Comparison of ENCODE assay signal across 8 cellular contexts in the genomic region with DNA sequence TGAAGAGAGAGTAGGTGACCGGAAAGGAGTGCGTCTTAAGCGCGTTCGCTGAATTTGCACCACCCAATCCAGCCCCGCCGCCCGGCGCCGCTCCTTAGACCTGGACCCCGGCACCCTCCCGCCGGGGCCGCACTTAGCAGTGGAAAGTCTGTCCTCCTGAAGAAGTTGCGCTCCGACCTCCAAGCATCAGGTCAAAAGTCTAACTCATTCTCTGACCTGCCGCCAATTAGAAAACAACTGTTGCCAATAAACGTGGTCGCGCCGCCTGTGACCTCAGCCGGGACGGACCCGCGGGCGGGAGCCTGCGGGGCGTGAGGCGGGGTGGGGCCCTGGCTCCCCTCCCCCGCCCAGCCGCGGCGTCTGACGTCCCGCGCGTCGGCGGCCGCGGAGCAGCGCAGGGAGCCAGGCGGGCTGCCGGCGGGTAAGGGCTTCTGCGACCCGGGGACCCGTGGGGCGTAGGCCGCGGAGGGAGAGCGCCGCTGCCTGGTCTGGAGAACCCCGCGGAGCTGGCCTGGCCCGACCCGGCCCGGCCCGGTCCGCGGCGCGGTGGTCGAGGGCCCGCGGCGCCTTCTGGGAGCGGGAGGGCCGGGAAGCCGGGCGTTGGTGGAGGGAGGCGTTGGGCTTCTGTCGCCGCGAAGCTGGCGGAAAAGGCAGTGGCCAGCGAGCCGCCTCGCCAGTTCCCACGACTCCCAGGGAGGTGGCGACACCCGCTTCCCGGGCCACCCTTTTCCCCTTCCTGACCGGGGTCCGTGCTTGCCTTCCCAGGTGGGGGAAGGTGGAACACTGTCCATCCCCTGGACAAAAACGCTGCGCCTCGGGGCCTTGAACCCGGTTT. TPM values are rescaled to one million over a fixed set of nuclear protein-coding genes. Genes with fewer than 3 reads are reported as not detected.
DNase-seq lines count a peak whose midpoint lies in the region; ATAC-seq and TF ChIP-seq lines count a peak whose summit lies in the region.

A gene with protein sequence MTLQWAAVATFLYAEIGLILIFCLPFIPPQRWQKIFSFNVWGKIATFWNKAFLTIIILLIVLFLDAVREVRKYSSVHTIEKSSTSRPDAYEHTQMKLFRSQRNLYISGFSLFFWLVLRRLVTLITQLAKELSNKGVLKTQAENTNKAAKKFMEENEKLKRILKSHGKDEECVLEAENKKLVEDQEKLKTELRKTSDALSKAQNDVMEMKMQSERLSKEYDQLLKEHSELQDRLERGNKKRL (plus strand): TSS at position 366 of the 835 bp plus-strand sequence. CDS start 527 bp downstream, outside the sequence.

- H4K5ac ChIP-seq in IMR-90 (ENCODE audit: low read depth, low read length): peak within 1 kb of the TSS; percentile 27

- peaks cover 18% of the 10 kb centered on the region for H3K4me1 Mint-ChIP-seq in nephron
- H3K4me1 Mint-ChIP-seq in stimulated activated naive CD8-positive, alpha-beta T cell treated with anti-CD3 and anti-CD28 coated beads, Interleukin-15, amount 100 ng/mL, for 72 hours: peaks cover 17% of the 10 kb centered on the region

- no peak for TF ChIP-seq RAD21 in IMR-90 (IDR thresholded peaks at IDR 0.05; ENCODE audit: low read length)

- intact Hi-C loops in IMR-90 (cut with micrococcal nuclease): loop anchor here (5.0 kb wide), 3 partner anchors 118 to 162 kb away; a partner anchor contains a TSS

- H2AK5ac ChIP-seq in IMR-90 (ENCODE audit: low read depth, low read length): peak within 1 kb of the TSS; percentile 80; the same call in 1 of the 2 replicates

- no peaks in the 10 kb centered on the region for H3K27me3 Mint-ChIP-seq in nephron (ENCODE audit: low read depth)
- H3K27me3 Mint-ChIP-seq in stimulated activated naive CD8-positive, alpha-beta T cell treated with anti-CD3 and anti-CD28 coated beads, Interleukin-15, amount 100 ng/mL, for 72 hours: no peaks in the 10 kb centered on the region

- peak within 1 kb of the TSS; percentile 97 for H2AFZ ChIP-seq in DND-41 (ENCODE audit: low read depth, low read length)
- H2AFZ ChIP-seq in IMR-90 (replicated peaks; ENCODE audit: low read length, poor library complexity): peak within 1 kb of the TSS; percentile 96

- H3K23ac ChIP-seq in IMR-90 (ENCODE audit: low read depth, low read length): peak within 1 kb of the TSS; percentile 95

- no peaks in the 10 kb centered on the region for H3K27me3 ChIP-seq in DND-41 (ENCODE audit: insufficient read depth, low read length, poor library complexity)
- H3K27me3 ChIP-seq in IMR-90 (ENCODE audit: control insufficient read depth, insufficient read depth, low read length): no peaks in the 10 kb centered on the region

- TF ChIP-seq POLR2A in IMR-90 (IDR thresholded peaks at IDR 0.05; ENCODE audit: low read depth, low read length): peak; percentile 80

- no TSS peak for BruUV-seq in IMR-90 (replicated peaks; lab: Mats Ljungman, UMichigan)

- DNase-seq in DND-41: peak; percentile 67
- peak; percentile 25 for DNase-seq in IMR-90
- no peak for DNase-seq in RWPE1 (ENCODE audit: low spot score)
- peak; percentile 45 for DNase-seq in activated effector memory CD4-positive, alpha-beta T cell treated with Interleukin-2 at 50 U/mL for 16 hours
- DNase-seq in fibroblast of the aortic adventitia (ENCODE audit: low read depth): peak; percentile 43
- DNase-seq in stimulated activated naive CD8-positive, alpha-beta T cell treated with anti-CD3 and anti-CD28 coated beads, Interleukin-15, amount 100 ng/mL, for 72 hours: peak; percentile 73 to 80

- H4K20me1 ChIP-seq in DND-41 (ENCODE audit: insufficient read depth, low read length) (no peaks in the 10 kb centered on the region), IMR-90 (ENCODE audit: insufficient read depth, low read length) (no peaks in the 10 kb centered on the region)

- H3K4me1 ChIP-seq in DND-41 (ENCODE audit: insufficient read depth, low read length): peaks cover 36% of the 10 kb centered on the region
- no peaks in the 10 kb centered on the region for H3K4me1 ChIP-seq in IMR-90 (ENCODE audit: control insufficient read depth, insufficient read depth, low read length)

- H3K79me2 ChIP-seq in DND-41 (ENCODE audit: insufficient read depth, low read length): peaks cover 31% of the 10 kb centered on the region

- H3K4me3 Mint-ChIP-seq in nephron: peak within 1 kb of the TSS; percentile 91 to 96 (median 93)
- peak within 1 kb of the TSS; percentile 89 to 90 for H3K4me3 Mint-ChIP-seq in stimulated activated naive CD8-positive, alpha-beta T cell treated with anti-CD3 and anti-CD28 coated beads, Interleukin-15, amount 100 ng/mL, for 72 hours

- H2BK120ac ChIP-seq in IMR-90 (ENCODE audit: low read depth, low read length): peak within 1 kb of the TSS; percentile 75

- H3K27ac Mint-ChIP-seq in nephron: peak within 1 kb of the TSS; percentile 74 to 93 (median 86)
- H3K27ac Mint-ChIP-seq in stimulated activated naive CD8-positive, alpha-beta T cell treated with anti-CD3 and anti-CD28 coated beads, Interleukin-15, amount 100 ng/mL, for 72 hours: peak within 1 kb of the TSS; percentile 94

- WGBS in IMR-90 (ENCODE audit: extremely low coverage in 2 of 2, insufficient read length in 1 of 2), 2 experiments: 0% methylated on average over 12 of the region's 89 CpGs; no CpG with 5 or more reads in 1 of the 2 experiments

- H3K27ac ChIP-seq in DND-41 (ENCODE audit: low read length): peak within 1 kb of the TSS; percentile 76
- H3K27ac ChIP-seq in IMR-90 (ENCODE audit: insufficient read depth, low read length): peak within 1 kb of the TSS; percentile 74
- peak within 1 kb of the TSS; percentile 85 for H3K27ac ChIP-seq in RWPE1

- POLR2A ChIA-PET in IMR-90 (lab: Charles Lee; ENCODE audit: unreplicated experiment) (no interaction called here), RWPE1 (lab: Yijun Ruan, JAX; ENCODE audit: low non-redundant PET) (no interaction called here)

- no peaks in the 10 kb centered on the region for H3K9me3 Mint-ChIP-seq in nephron
- no peaks in the 10 kb centered on the region for H3K9me3 Mint-ChIP-seq in stimulated activated naive CD8-positive, alpha-beta T cell treated with anti-CD3 and anti-CD28 coated beads, Interleukin-15, amount 100 ng/mL, for 72 hours

- H3K36me3 ChIP-seq in DND-41 (ENCODE audit: insufficient read depth, low read length): peaks cover 24% of the 10 kb centered on the region
- peaks cover 4% of the 10 kb centered on the region; the same call in 1 of the 2 replicates for H3K36me3 ChIP-seq in IMR-90 (ENCODE audit: control insufficient read depth, insufficient read depth, low read length)

- peak within 1 kb of the TSS; percentile 99 for H2AK9ac ChIP-seq in IMR-90 (replicated peaks; ENCODE audit: low read depth, low read length, poor library complexity)

- H3K56ac ChIP-seq in IMR-90 (ENCODE audit: extremely low read depth, insufficient read depth, low read length): peak within 1 kb of the TSS; percentile 75

- peak within 1 kb of the TSS; percentile 89 to 100 for H4K8ac ChIP-seq in IMR-90 (ENCODE audit: low read depth in 2 of 2, low read length in 2 of 2)

- H3K4me2 ChIP-seq in DND-41 (ENCODE audit: insufficient read depth, low read length) (peak within 1 kb of the TSS; percentile 80), IMR-90 (ENCODE audit: low read depth, low read length) (peak within 1 kb of the TSS; percentile 98)

- peak within 1 kb of the TSS; percentile 97 for H3K14ac ChIP-seq in IMR-90 (replicated peaks; ENCODE audit: low read depth, low read length)

- H3K9me3 ChIP-seq in DND-41 (ENCODE audit: insufficient read depth, low read length, severe bottlenecking) (no peaks in the 10 kb centered on the region), IMR-90 (ENCODE audit: control insufficient read depth, insufficient read depth, low read length) (no peaks in the 10 kb centered on the region)

- H2BK15ac ChIP-seq in IMR-90 (ENCODE audit: low read depth, low read length): peak within 1 kb of the TSS; percentile 97; the same call in 2 of the 3 replicates

- dilution Hi-C loops in IMR-90 (cut with HindIII; ENCODE audit: low sequenced_read_pairs, unreplicated experiment): no loop called here

- peak within 1 kb of the TSS; percentile 85 to 91 for H3K4me3 ChIP-seq in DND-41 (ENCODE audit: low read depth in 1 of 2, low read length in 2 of 2)
- H3K4me3 ChIP-seq in IMR-90 (ENCODE audit: insufficient read depth, low read depth, low read length): peak within 1 kb of the TSS; percentile 93
- H3K4me3 ChIP-seq in fibroblast of the aortic adventitia (ENCODE audit: low read depth, low read length): peak within 1 kb of the TSS; percentile 90

- H3K79me1 ChIP-seq in IMR-90 (ENCODE audit: low read depth in 1 of 2, low read length in 2 of 2): peaks cover 12 to 37% of the 10 kb centered on the region in 2 experiments

- peak within 1 kb of the TSS; percentile 64 for H2BK5ac ChIP-seq in IMR-90 (ENCODE audit: low read depth, low read length, poor library complexity, severe bottlenecking)

- peak; percentile 92 for ATAC-seq in DND-41 (ENCODE audit: insufficient read depth, low read depth)
- ATAC-seq in GM21526 (IDR thresholded peaks at IDR 0.05; ENCODE audit: low FRiP score, unreplicated experiment): peak; percentile 88
- peak; percentile 98 for ATAC-seq in IMR-90 (ENCODE audit: low read depth)
- peak; percentile 98 for ATAC-seq in stimulated activated naive CD8-positive, alpha-beta T cell treated with anti-CD3 and anti-CD28 coated beads, Interleukin-15, amount 100 ng/mL, for 72 hours

- no peaks in the 10 kb centered on the region for H3K9me1 ChIP-seq in IMR-90 (ENCODE audit: insufficient read depth, low read length)

- in situ Hi-C loops in IMR-90 (cut with MboI; ENCODE audit: low sequenced_read_pairs): no loop called here

- peak within 1 kb of the TSS; percentile 92 for H3K9ac ChIP-seq in DND-41 (ENCODE audit: low read depth, low read length)
- peak within 1 kb of the TSS; percentile 95 for H3K9ac ChIP-seq in IMR-90 (ENCODE audit: low read depth, low read length)

- H3K18ac ChIP-seq in IMR-90 (ENCODE audit: low read depth, low read length): peak within 1 kb of the TSS; percentile 85

- H3K36me3 Mint-ChIP-seq in nephron (ENCODE audit: low read depth): peaks cover 15% of the 10 kb centered on the region

- H3K4ac ChIP-seq in IMR-90 (ENCODE audit: low read depth, low read length): peak within 1 kb of the TSS; percentile 96

- H2BK20ac ChIP-seq in IMR-90 (ENCODE audit: low read depth, low read length): peak within 1 kb of the TSS; percentile 34; the same call in 1 of the 2 replicates

- TF ChIP-seq CTCF in DND-41 (IDR thresholded peaks at IDR 0.05; ENCODE audit: borderline replicate concordance, extremely low read depth, low read length, poor library complexity, severe bottlenecking) (peak; percentile 31), IMR-90 (conservative IDR thresholded peaks at IDR 0.05; ENCODE audit: low read depth, low read length) (0 out of 2 replicates have a peak, but pooled peaks have one; percentile 9), RWPE1 (conservative IDR thresholded peaks at IDR 0.05; ENCODE audit: low read depth) (peak; percentile 45), fibroblast of the aortic adventitia (IDR thresholded peaks at IDR 0.05; ENCODE audit: insufficient read depth, low read length) (no peak), nephron (IDR thresholded peaks at IDR 0.05; ENCODE audit: unreplicated experiment in 3 of 3) (peak in 1 of 3 experiments; percentile 36)

- CTCF ChIA-PET in IMR-90 (lab: Yijun Ruan, JAX): no interaction called here
- CTCF ChIA-PET in RWPE1 (lab: Yijun Ruan, JAX): interaction anchor here (0.6 to 0.8 kb wide), 6 partner anchors 9 to 299 kb away, joined by 3 to 5 read pairs (median 4); no protein-coding TSS in a partner anchor

- H4K91ac ChIP-seq in IMR-90 (ENCODE audit: insufficient read depth, low read depth, low read length): peak within 1 kb of the TSS; percentile 80

RNA-seq across cellular contexts. Expression of the gene that starts here (rescaled TPM):
- total RNA-seq in IMR-90 (2012; rRNA removed) (33.0 and 119 TPM in 2 replicates), fibroblast of the aortic adventitia (ENCODE audit: low replicate concordance) (92.6 and 187 TPM in 2 replicates)
- polyA plus RNA-seq in IMR-90 (2012; rRNA removed): 21.1 and 35.1 TPM in 2 replicates
- 8.4 and 16.4 TPM in 2 replicates for polyA plus RNA-seq in IMR-90 (2012; cell fraction: cytosol; rRNA removed)
- polyA plus RNA-seq in IMR-90 (2012; cell fraction: nucleus; rRNA removed; ENCODE audit: low replicate concordance): 4.4 and 18.7 TPM in 2 replicates
